ENCODE assay signal across 30 cellular contexts in the genomic region with DNA sequence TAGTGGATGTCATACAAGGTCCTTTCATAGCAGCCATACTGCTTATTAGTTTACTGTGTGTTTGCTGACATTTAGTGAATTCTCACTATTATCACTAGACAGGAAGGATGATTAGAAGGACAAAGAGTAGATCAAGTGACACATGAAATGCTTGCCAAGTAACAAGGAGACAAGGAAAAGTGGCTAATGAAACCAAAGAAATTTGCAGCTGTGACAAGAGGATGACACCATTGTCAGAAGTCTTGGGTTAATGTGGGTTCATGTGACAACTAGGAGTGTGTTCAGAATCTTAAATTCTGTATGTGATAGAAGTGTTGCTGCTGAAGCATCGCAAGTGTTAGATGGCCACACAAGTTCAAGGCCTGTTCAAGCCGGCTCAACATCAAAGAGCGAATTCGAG. TPM values are rescaled to one million over a fixed set of nuclear protein-coding genes. Genes with fewer than 3 reads are reported as not detected.
"Had no signal": no experiment of that assay in that cellular context is flagged by ENCODE, and none has a peak within 500 bp of the region (broad histone marks: within the 10 kb centered on the region; RNA-seq: fewer than 3 reads in every experiment).

No MANE protein-coding gene starts in this region.

- ATAC-seq: effector memory CD8-positive, alpha-beta T cell; esophagus mucosa; gastrocnemius medialis; left colon; left lung; lower lobe of right lung; mucosa of descending colon; naive thymus-derived CD4-positive, alpha-beta T cell had no signal

- H3K9me3 ChIP-seq: colonic mucosa, esophagus squamous epithelium, gastrocnemius medialis, left lung, lower lobe of right lung, mucosa of descending colon had no signal

- H3K27ac Mint-ChIP-seq: dendritic cell treated with granulocyte-macrophage colony-stimulating factor and Interleukin-4, amounts not matched to agents 40 ng/mL and 50 ng/mL, for 4 days; effector memory CD8-positive, alpha-beta T cell; endodermal cell; mesothelial cell of epicardium; naive thymus-derived CD4-positive, alpha-beta T cell had no signal

- H3K27me3 ChIP-seq: colonic mucosa, esophagus squamous epithelium, gastrocnemius medialis, heart right ventricle, left lung had no signal

- H3K27ac ChIP-seq: colonic mucosa, epithelial cell of prostate, esophagus squamous epithelium, gastrocnemius medialis, heart right ventricle, left lung, lower lobe of right lung had no signal

- FAIRE-seq: endometrium, islet of Langerhans, kidney had no signal

- H3K4me3 ChIP-seq: colonic mucosa, esophagus squamous epithelium, gastrocnemius medialis, heart right ventricle, left lung, lower lobe of right lung, mucosa of descending colon had no signal

- H3K4me3 Mint-ChIP-seq: dendritic cell treated with granulocyte-macrophage colony-stimulating factor and Interleukin-4, amounts not matched to agents 40 ng/mL and 50 ng/mL, for 4 days; effector memory CD8-positive, alpha-beta T cell; endodermal cell; mesothelial cell of epicardium; naive thymus-derived CD4-positive, alpha-beta T cell had no signal

- H3K9me3 Mint-ChIP-seq: dendritic cell treated with granulocyte-macrophage colony-stimulating factor and Interleukin-4, amounts not matched to agents 40 ng/mL and 50 ng/mL, for 4 days; effector memory CD8-positive, alpha-beta T cell; naive thymus-derived CD4-positive, alpha-beta T cell had no signal

- H3K36me3 ChIP-seq: colonic mucosa, esophagus squamous epithelium, gastrocnemius medialis, heart right ventricle, left lung, lower lobe of right lung had no signal

- H3K27me3 Mint-ChIP-seq: dendritic cell treated with granulocyte-macrophage colony-stimulating factor and Interleukin-4, amounts not matched to agents 40 ng/mL and 50 ng/mL, for 4 days had no signal

- DNase-seq: colonic mucosa; cortex of kidney; effector CD8-positive, alpha-beta T cell; effector memory CD8-positive, alpha-beta T cell; erythroblast; esophagus squamous epithelium; foreskin melanocyte; gastrocnemius medialis; glutamatergic neuron; heart right ventricle; hippocampal formation; kidney; kidney glomerular epithelial cell; left colon; left lung; left ventricle myocardium superior; lower lobe of right lung; mesenchymal stem cell; mucosa of descending colon; naive thymus-derived CD4-positive, alpha-beta T cell had no signal

- H3K4me1 Mint-ChIP-seq: endodermal cell; naive thymus-derived CD4-positive, alpha-beta T cell had no signal

RNA-seq across cellular contexts. Expression of a gene that starts 40.8 kb away (rescaled TPM):
- total RNA-seq: dermis microvascular lymphatic vessel endothelial cell; endodermal cell; glomerular endothelial cell; lung microvascular endothelial cell; mesothelial cell of epicardium; naive thymus-derived CD4-positive, alpha-beta T cell had no signal
- polyA plus RNA-seq: naive thymus-derived CD4-positive, alpha-beta T cell had no signal
